In genomic region chr2:106704798-106705197, GRCh38 we compare ENCODE assay signal across 7 cellular contexts.
"Had no signal": no experiment of that assay in that cellular context is flagged by ENCODE, and none has a peak within 500 bp of the region (broad histone marks: within the 10 kb centered on the region; RNA-seq: fewer than 3 reads in every experiment).

No MANE protein-coding gene starts in this region.

- FAIRE-seq: H1, H54 had no signal

- H3K4me2 ChIP-seq: GM23338 had no signal

- DNase-seq: H9, HCEC 1CT, KG1 had no signal

- H3K4me3 ChIP-seq: GM23338 had no signal

- H2AFZ ChIP-seq: GM23338 had no signal

- ATAC-seq: GM23338 had no signal

- H3K27ac ChIP-seq: HL-60 had no signal
